8 cellular contexts compared by ENCODE assay signal in genomic region chrX:136496359-136496767, GRCh38. TPM values are rescaled to one million over a fixed set of nuclear protein-coding genes. Genes with fewer than 3 reads are reported as not detected.
DNase-seq lines count a peak whose midpoint lies in the region; ATAC-seq lines count a peak whose summit lies in the region.

No MANE protein-coding gene starts in this region.

- peaks cover 9% of the 10 kb centered on the region for H3K36me3 Mint-ChIP-seq in T-helper 1 cell treated with Interleukin-12 subunit alpha and Interleukin-12 subunit beta and Interleukin-4 antibody, amounts not matched to agents 30 μg/mL and 1 μg/mL, for 36 hours (ENCODE audit: low read depth)
- H3K36me3 Mint-ChIP-seq in activated CD8-positive, alpha-beta T cell treated with anti-CD3 and anti-CD28 coated beads, Interleukin-2, amount 10 ng/mL, durations not matched to agents 7 days and 5 days (ENCODE audit: low read depth), result peaks cover 23% of the 10 kb centered on the region

- H3K9me3 ChIP-seq in iPS-18c (ENCODE audit: control insufficient read depth, insufficient read depth, low read length), result no peaks in the 10 kb centered on the region

- POLR2A ChIA-PET in activated CD8-positive, alpha-beta T cell treated with anti-CD3 and anti-CD28 coated beads, Interleukin-2, amount 10 ng/mL, durations not matched to agents 7 days and 5 days (lab: Charles Lee), result interaction anchor here (1.5 to 2.2 kb wide), 4 partner anchors 10 to 384 kb away, joined by 3 to 8 read pairs (median 4); partner anchors contain the start of gene RBMX

- H3K4me3 Mint-ChIP-seq in T-helper 1 cell treated with Interleukin-12 subunit alpha and Interleukin-12 subunit beta and Interleukin-4 antibody, amounts not matched to agents 30 μg/mL and 1 μg/mL, for 36 hours, result peak overlapping the region; percentile 88
- H3K4me3 Mint-ChIP-seq in activated CD8-positive, alpha-beta T cell treated with anti-CD3 and anti-CD28 coated beads, Interleukin-2, amount 10 ng/mL, durations not matched to agents 7 days and 5 days, result peak overlapping the region; percentile 87

- ATAC-seq in activated CD8-positive, alpha-beta T cell treated with anti-CD3 and anti-CD28 coated beads, Interleukin-2, amount 10 ng/mL, durations not matched to agents 7 days and 5 days, result no peak
- no peak for ATAC-seq in HG02973 (IDR thresholded peaks at IDR 0.05; ENCODE audit: unreplicated experiment)

- peak overlapping the region; percentile 97 for H3K27ac Mint-ChIP-seq in T-helper 1 cell treated with Interleukin-12 subunit alpha and Interleukin-12 subunit beta and Interleukin-4 antibody, amounts not matched to agents 30 μg/mL and 1 μg/mL, for 36 hours
- H3K27ac Mint-ChIP-seq in activated CD8-positive, alpha-beta T cell treated with anti-CD3 and anti-CD28 coated beads, Interleukin-2, amount 10 ng/mL, durations not matched to agents 7 days and 5 days, result peak overlapping the region; percentile 95

- H3K27me3 Mint-ChIP-seq in T-helper 1 cell treated with Interleukin-12 subunit alpha and Interleukin-12 subunit beta and Interleukin-4 antibody, amounts not matched to agents 30 μg/mL and 1 μg/mL, for 36 hours (ENCODE audit: low read depth), result peaks cover 11% of the 10 kb centered on the region
- H3K27me3 Mint-ChIP-seq in activated CD8-positive, alpha-beta T cell treated with anti-CD3 and anti-CD28 coated beads, Interleukin-2, amount 10 ng/mL, durations not matched to agents 7 days and 5 days (ENCODE audit: low read depth), result peaks cover 13% of the 10 kb centered on the region

- H3K27ac ChIP-seq in temporal lobe (ENCODE audit: low read depth, low read length), result peak overlapping the region; percentile 89

- DNase-seq in T-helper 1 cell, result no peak
- no peak for DNase-seq in activated CD8-positive, alpha-beta T cell treated with anti-CD3 and anti-CD28 coated beads, Interleukin-2, amount 10 ng/mL, durations not matched to agents 7 days and 5 days
- DNase-seq in cerebellar cortex (ENCODE audit: low spot score), result no peak
- DNase-seq in KBM-7, result no peak

- H3K4me3 ChIP-seq in iPS-18c (ENCODE audit: insufficient read depth, low read depth, low read length), result peak overlapping the region; percentile 50; the same call in 1 of the 2 replicates

- no peaks in the 10 kb centered on the region for H3K9me3 Mint-ChIP-seq in T-helper 1 cell treated with Interleukin-12 subunit alpha and Interleukin-12 subunit beta and Interleukin-4 antibody, amounts not matched to agents 30 μg/mL and 1 μg/mL, for 36 hours
- H3K9me3 Mint-ChIP-seq in activated CD8-positive, alpha-beta T cell treated with anti-CD3 and anti-CD28 coated beads, Interleukin-2, amount 10 ng/mL, durations not matched to agents 7 days and 5 days (ENCODE audit: insufficient read depth), result no peaks in the 10 kb centered on the region

- CTCF ChIA-PET in activated CD8-positive, alpha-beta T cell treated with anti-CD3 and anti-CD28 coated beads, Interleukin-2, amount 10 ng/mL, durations not matched to agents 7 days and 5 days (lab: Charles Lee), result interaction anchor here (1.9 kb wide), 1 partner anchor 80 kb away, joined by 7 read pairs; no protein-coding TSS in a partner anchor

- in situ Hi-C loops in KBM-7 (cut with MboI; ENCODE audit: low pct_unique_long_range_greater_than_20kb, low sequenced_read_pairs), result no loop called here

- H3K4me1 Mint-ChIP-seq in T-helper 1 cell treated with Interleukin-12 subunit alpha and Interleukin-12 subunit beta and Interleukin-4 antibody, amounts not matched to agents 30 μg/mL and 1 μg/mL, for 36 hours (ENCODE audit: low read depth), result peaks cover 17% of the 10 kb centered on the region
- H3K4me1 Mint-ChIP-seq in activated CD8-positive, alpha-beta T cell treated with anti-CD3 and anti-CD28 coated beads, Interleukin-2, amount 10 ng/mL, durations not matched to agents 7 days and 5 days (ENCODE audit: low read depth), result peaks cover 25% of the 10 kb centered on the region

RNA-seq across cellular contexts. Expression of gene HTATSF1, which starts 1.0 kb away (rescaled TPM):
- 10 to 100 TPM; 93.6 to 96.2 TPM for total RNA-seq in activated CD8-positive, alpha-beta T cell treated with anti-CD3 and anti-CD28 coated beads, Interleukin-2, amount 10 ng/mL, durations not matched to agents 7 days and 5 days
- 72.8 TPM for total RNA-seq in temporal lobe

RNA-seq across cellular contexts. Expression of gene BRS3, which starts 8.6 kb away (rescaled TPM):
- total RNA-seq in activated CD8-positive, alpha-beta T cell treated with anti-CD3 and anti-CD28 coated beads, Interleukin-2, amount 10 ng/mL, durations not matched to agents 7 days and 5 days, result not detected
- 0.49 TPM for total RNA-seq in temporal lobe

RNA-seq across cellular contexts. Expression of gene VGLL1, which starts 35.7 kb away (rescaled TPM):
- total RNA-seq in activated CD8-positive, alpha-beta T cell treated with anti-CD3 and anti-CD28 coated beads, Interleukin-2, amount 10 ng/mL, durations not matched to agents 7 days and 5 days, result not detected
- total RNA-seq in temporal lobe, result not detected
